Comparison of ENCODE assay signal across 8 cellular contexts in the genomic region with DNA sequence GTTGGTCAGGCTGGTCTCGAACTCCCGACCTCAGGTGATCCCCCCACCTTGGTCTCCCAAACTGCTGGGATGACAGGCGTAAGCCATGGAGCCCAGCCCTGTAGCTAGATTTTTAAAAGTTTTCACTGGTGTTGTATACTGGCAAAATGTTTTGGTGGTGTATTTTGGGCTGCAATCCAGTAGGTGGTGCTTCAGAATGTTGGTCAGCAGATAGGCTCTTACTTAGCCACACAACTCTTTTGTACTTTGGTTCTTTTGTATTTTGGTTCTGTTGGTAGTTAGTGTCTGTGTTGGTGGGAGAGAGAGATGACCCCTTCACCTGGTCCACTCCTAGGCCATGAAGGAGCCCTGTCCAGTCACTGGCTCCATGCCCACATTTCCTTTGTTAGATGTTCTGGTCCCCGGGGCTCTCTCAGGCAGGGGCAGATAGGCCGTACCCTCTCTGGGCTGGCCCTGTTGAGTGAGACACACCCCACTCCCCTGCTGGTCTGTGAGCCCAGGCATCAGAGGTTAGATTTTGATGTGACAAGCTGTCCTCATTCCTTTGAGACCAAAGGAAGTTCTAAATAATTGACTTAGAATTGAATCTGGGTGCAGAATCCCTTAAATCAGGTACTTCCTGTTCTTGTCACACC.
DNase-seq lines count a peak whose midpoint lies in the region; ATAC-seq and TF ChIP-seq lines count a peak whose summit lies in the region.

No MANE protein-coding gene starts in this region.

- H3K36me3 Mint-ChIP-seq in activated T-cell treated with anti-CD3 and anti-CD28 coated beads, Interleukin-2, amount 50 U/mL, for 24 hours (ENCODE audit: low read depth): peaks cover 24% of the 10 kb centered on the region

- no peak overlapping the region for H3K27ac ChIP-seq in foreskin keratinocyte

- DNase-seq in AML-193 (lab: John Stamatoyannopoulos, UW) (peak; percentile 16 to 20), NT2/D1 (ENCODE audit: low read depth, low spot score) (peak; percentile 1), foreskin keratinocyte (peak; percentile 6 to 29), omental fat pad (ENCODE audit: low spot score) (no peak)
- DNase-seq in activated T-cell treated with anti-CD3 and anti-CD28 coated beads, Interleukin-2, amount 50 U/mL, for 24 hours: no peak
- DNase-seq in stimulated activated CD4-positive, alpha-beta T cell treated with anti-CD3 and anti-CD28 coated beads, Interleukin-12 subunit alpha, Interleukin-12 subunit beta, amount 100 ng/mL, for 4 hours: no peak

- no peaks in the 10 kb centered on the region for H3K36me3 ChIP-seq in NT2/D1 (ENCODE audit: insufficient read depth, insufficient read length, low read length)

- no peak overlapping the region for H3K4me3 Mint-ChIP-seq in activated T-cell treated with anti-CD3 and anti-CD28 coated beads, Interleukin-2, amount 50 U/mL, for 24 hours

- H3K27me3 Mint-ChIP-seq in activated T-cell treated with anti-CD3 and anti-CD28 coated beads, Interleukin-2, amount 50 U/mL, for 24 hours: no peaks in the 10 kb centered on the region

- no peaks in the 10 kb centered on the region for H3K27me3 ChIP-seq in NT2/D1 (ENCODE audit: insufficient read depth, insufficient read length)
- no peaks in the 10 kb centered on the region for H3K27me3 ChIP-seq in foreskin keratinocyte

- H3K4me1 ChIP-seq in NT2/D1 (ENCODE audit: insufficient read depth, insufficient read length): peaks cover 2% of the 10 kb centered on the region
- H3K4me1 ChIP-seq in foreskin keratinocyte: peaks cover 7% of the 10 kb centered on the region

- peaks cover 60% of the 10 kb centered on the region for H3K4me1 Mint-ChIP-seq in activated T-cell treated with anti-CD3 and anti-CD28 coated beads, Interleukin-2, amount 50 U/mL, for 24 hours (ENCODE audit: low read depth)

- no peaks in the 10 kb centered on the region for H3K9me3 ChIP-seq in NT2/D1 (ENCODE audit: insufficient read depth, low read length)

- no peak overlapping the region for H3K27ac Mint-ChIP-seq in activated T-cell treated with anti-CD3 and anti-CD28 coated beads, Interleukin-2, amount 50 U/mL, for 24 hours

- ATAC-seq in GM21447 (IDR thresholded peaks at IDR 0.05; ENCODE audit: unreplicated experiment) (peak; percentile 58), foreskin keratinocyte (peak; percentile 74), HG02884 (IDR thresholded peaks at IDR 0.05; ENCODE audit: unreplicated experiment) (no peak), omental fat pad (ENCODE audit: low FRiP score) (no peak)

- no peak overlapping the region for H3K9ac ChIP-seq in NT2/D1 (ENCODE audit: insufficient read length, low read depth)

- no peaks in the 10 kb centered on the region for H3K9me3 Mint-ChIP-seq in activated T-cell treated with anti-CD3 and anti-CD28 coated beads, Interleukin-2, amount 50 U/mL, for 24 hours

- TF ChIP-seq CTCF in foreskin keratinocyte (conservative IDR thresholded peaks at IDR 0.05) (peak; percentile 66), omental fat pad (IDR thresholded peaks at IDR 0.05) (no peak)

- H3K4me3 ChIP-seq in NT2/D1 (ENCODE audit: insufficient read length, low read depth): no peak overlapping the region

Comparison
In these comparisons a context has a peak if more than half of its experiments do, and no peak if none do; other contexts are left out.
1. DNase-seq: peak in AML-193 (2 of 2), NT2/D1 (single experiment) and foreskin keratinocyte (2 of 2); none in activated T-cell treated with anti-CD3 and anti-CD28 coated beads, Interleukin-2, amount 50 U/mL, for 24 hours (single experiment), omental fat pad (single experiment) and stimulated activated CD4-positive, alpha-beta T cell treated with anti-CD3 and anti-CD28 coated beads, Interleukin-12 subunit alpha, Interleukin-12 subunit beta, amount 100 ng/mL, for 4 hours (single experiment).
2. ATAC-seq: peak in GM21447 (single experiment) and foreskin keratinocyte (single experiment); none in HG02884 (single experiment) and omental fat pad (single experiment).